Comparison of ENCODE assay signal across 22 cellular contexts in genomic region chr1:207799989-207800648, GRCh38. TPM values are rescaled to one million over a fixed set of nuclear protein-coding genes. Genes with fewer than 3 reads are reported as not detected.
A peak's percentile ranks its signal among the peaks of the same experiment; 100 is the strongest.
DNase-seq lines count a peak whose midpoint lies in the region; ATAC-seq and TF ChIP-seq lines count a peak whose summit lies in the region.
"Had no signal": no experiment of that assay in that cellular context is flagged by ENCODE, and none has a peak within 500 bp of the region (broad histone marks: within the 10 kb centered on the region; RNA-seq: fewer than 3 reads in every experiment).

No MANE protein-coding gene starts in this region.

- TF ChIP-seq EP300 in neural cell (conservative IDR thresholded peaks at IDR 0.05; ENCODE audit: poor library complexity, severe bottlenecking) (no peak), SK-N-SH (IDR thresholded peaks at IDR 0.05; ENCODE audit: borderline replicate concordance in 1 of 2, low read depth in 1 of 2, low read length in 1 of 2) (no peak)

- TF ChIP-seq CTCF in DND-41 (IDR thresholded peaks at IDR 0.05; ENCODE audit: borderline replicate concordance, extremely low read depth, low read length, poor library complexity, severe bottlenecking) (no peak), neural cell (IDR thresholded peaks at IDR 0.05; ENCODE audit: poor library complexity, severe bottlenecking) (no peak), SK-N-SH (IDR thresholded peaks at IDR 0.05) (no peak)
- no peak for TF ChIP-seq CTCF in activated CD8-positive, alpha-beta T cell treated with anti-CD3 and anti-CD28 coated beads for 36 hours (IDR thresholded peaks at IDR 0.05)

- ATAC-seq in DND-41 (ENCODE audit: insufficient read depth, low read depth): 0 out of 3 replicates have a peak, but pooled peaks have one; percentile 30
- ATAC-seq in activated CD8-positive, alpha-beta T cell treated with anti-CD3 and anti-CD28 coated beads for 36 hours: no peak
- ATAC-seq in HG03025 (IDR thresholded peaks at IDR 0.05; ENCODE audit: low FRiP score, unreplicated experiment): no peak
- ATAC-seq in activated T-helper 17 cell treated with anti-CD3 and anti-CD28 coated beads, Interleukin-2, amount 50 U/mL, for 72 hours (replicated peaks): no peak
- ATAC-seq: left ventricle myocardium superior, mucosa of descending colon had no signal

- TF ChIP-seq RAD21 in neural cell (conservative IDR thresholded peaks at IDR 0.05): no peak
- TF ChIP-seq RAD21 in SK-N-SH (IDR thresholded peaks at IDR 0.05; ENCODE audit: low read length): no peak

- H3K4me2 ChIP-seq in BLaER1 treated with 17β-estradiol and CSF1 and Interleukin-3, amounts not matched to agents 10 nM and 100 nM: peak overlapping the region in 10 of 11 experiments; percentile 0 to 64 (median 30); a peak in 16 of 22 replicates
- H3K4me2 ChIP-seq in DND-41 (ENCODE audit: insufficient read depth, low read length) (no peak overlapping the region), neural cell (ENCODE audit: low read length) (no peak overlapping the region), SK-N-SH (no peak overlapping the region)

- H3F3A ChIP-seq in neural cell (ENCODE audit: insufficient read depth, low read length, poor library complexity, severe bottlenecking) (no peaks in the 10 kb centered on the region), SK-N-SH (replicated peaks; ENCODE audit: insufficient read depth) (peaks cover 18% of the 10 kb centered on the region)

- H3K9ac ChIP-seq in BLaER1 treated with 17β-estradiol and CSF1 and Interleukin-3, amounts not matched to agents 10 nM and 100 nM: no peak overlapping the region
- H3K9ac ChIP-seq in DND-41 (ENCODE audit: low read depth, low read length) (no peak overlapping the region), neural cell (ENCODE audit: low read length) (no peak overlapping the region), SK-N-SH (no peak overlapping the region)

- H3K27me3 Mint-ChIP-seq in activated CD8-positive, alpha-beta T cell treated with anti-CD3 and anti-CD28 coated beads for 36 hours: no peaks in the 10 kb centered on the region
- no peaks in the 10 kb centered on the region for H3K27me3 Mint-ChIP-seq in activated T-helper 17 cell treated with anti-CD3 and anti-CD28 coated beads, Interleukin-2, amount 50 U/mL, for 72 hours
- H3K27me3 Mint-ChIP-seq: activated CD4-positive, alpha-beta memory T cell treated with anti-CD3 and anti-CD28 coated beads, Interleukin-2, amount 10 ng/mL, durations not matched to agents 7 days and 5 days; stimulated activated naive CD8-positive, alpha-beta T cell treated with anti-CD3 and anti-CD28 coated beads, Interleukin-15, Interleukin-2, amounts not matched to agents 100 ng/mL and 50 ng/mL, for 24 hours had no signal

- no peaks in the 10 kb centered on the region for H3K9me2 ChIP-seq in neural cell (ENCODE audit: insufficient read depth, low read length)
- H3K9me2 ChIP-seq in SK-N-SH: no peaks in the 10 kb centered on the region

- peak overlapping the region; percentile 33 for H3K27ac Mint-ChIP-seq in activated CD8-positive, alpha-beta T cell treated with anti-CD3 and anti-CD28 coated beads for 36 hours
- H3K27ac Mint-ChIP-seq in activated T-helper 17 cell treated with anti-CD3 and anti-CD28 coated beads, Interleukin-2, amount 50 U/mL, for 72 hours: no peak overlapping the region
- H3K27ac Mint-ChIP-seq: activated T-helper 1 cell treated with anti-CD3 and anti-CD28 coated beads, Interleukin-12 subunit alpha, Interleukin-12 subunit beta, Interleukin-2, Interleukin-4 antibody, amounts not matched to agents 30 ng/mL and 10 ng/mL and 1 ng/mL, durations not matched to agents 14 hours and 24 hours and 36 hours; stimulated activated naive CD8-positive, alpha-beta T cell treated with anti-CD3 and anti-CD28 coated beads, Interleukin-15, Interleukin-2, amounts not matched to agents 100 ng/mL and 50 ng/mL, for 24 hours had no signal

- no peaks in the 10 kb centered on the region for H3K79me2 ChIP-seq in DND-41 (ENCODE audit: insufficient read depth, low read length)
- no peaks in the 10 kb centered on the region for H3K79me2 ChIP-seq in neural cell (replicated peaks; ENCODE audit: insufficient read depth, low read length)
- H3K79me2 ChIP-seq in SK-N-SH (ENCODE audit: insufficient read depth): no peaks in the 10 kb centered on the region

- intact Hi-C loops in activated CD8-positive, alpha-beta T cell treated with anti-CD3 and anti-CD28 coated beads for 36 hours (cut with micrococcal nuclease): no loop called here

- WGBS in SK-N-SH (ENCODE audit: low lambda C conversion rate): 92% methylated on average over 5 of the region's 6 CpGs

- no peak overlapping the region for H2AFZ ChIP-seq in DND-41 (ENCODE audit: low read depth, low read length)
- no peak overlapping the region for H2AFZ ChIP-seq in neural cell (ENCODE audit: low read depth, low read length)
- no peak overlapping the region for H2AFZ ChIP-seq in SK-N-SH (ENCODE audit: low read depth)

- peaks cover 0 to 17% (median 5%) of the 10 kb centered on the region in 11 experiments; a peak in 8 of 22 replicates for H4K20me1 ChIP-seq in BLaER1 treated with 17β-estradiol and CSF1 and Interleukin-3, amounts not matched to agents 10 nM and 100 nM
- peaks cover 31% of the 10 kb centered on the region for H4K20me1 ChIP-seq in DND-41 (ENCODE audit: insufficient read depth, low read length)
- no peaks in the 10 kb centered on the region for H4K20me1 ChIP-seq in neural cell (ENCODE audit: insufficient read depth)
- H4K20me1 ChIP-seq in SK-N-SH (ENCODE audit: insufficient read depth): no peaks in the 10 kb centered on the region

- H3K4me3 ChIP-seq in BLaER1 treated with 17β-estradiol and CSF1 and Interleukin-3, amounts not matched to agents 10 nM and 100 nM: no peak overlapping the region
- H3K4me3 ChIP-seq in DND-41 (ENCODE audit: low read depth in 1 of 2, low read length in 2 of 2) (no peak overlapping the region), neural cell (ENCODE audit: low read length) (no peak overlapping the region), SK-N-SH (ENCODE audit: low read depth in 2 of 2, low read length in 1 of 2) (no peak overlapping the region)
- H3K4me3 ChIP-seq: colonic mucosa, MG63, mucosa of descending colon had no signal

- H3K4me3 Mint-ChIP-seq in activated CD8-positive, alpha-beta T cell treated with anti-CD3 and anti-CD28 coated beads for 36 hours: no peak overlapping the region
- H3K4me3 Mint-ChIP-seq in activated T-helper 17 cell treated with anti-CD3 and anti-CD28 coated beads, Interleukin-2, amount 50 U/mL, for 72 hours: no peak overlapping the region
- H3K4me3 Mint-ChIP-seq: activated CD4-positive, alpha-beta memory T cell treated with anti-CD3 and anti-CD28 coated beads, Interleukin-2, amount 10 ng/mL, durations not matched to agents 7 days and 5 days; activated T-helper 1 cell treated with anti-CD3 and anti-CD28 coated beads, Interleukin-12 subunit alpha, Interleukin-12 subunit beta, Interleukin-2, Interleukin-4 antibody, amounts not matched to agents 30 ng/mL and 10 ng/mL and 1 ng/mL, durations not matched to agents 14 hours and 24 hours and 36 hours; HFFc6; stimulated activated naive CD8-positive, alpha-beta T cell treated with anti-CD3 and anti-CD28 coated beads, Interleukin-15, Interleukin-2, amounts not matched to agents 100 ng/mL and 50 ng/mL, for 24 hours had no signal

- H3K27ac ChIP-seq in BLaER1 treated with 17β-estradiol and CSF1 and Interleukin-3, amounts not matched to agents 10 nM and 100 nM: no peak overlapping the region
- H3K27ac ChIP-seq in DND-41 (ENCODE audit: low read length) (0 out of 2 replicates have a peak overlapping the region, but pooled peaks have one; percentile 8), neural cell (ENCODE audit: low read length) (no peak overlapping the region), SK-N-SH (ENCODE audit: low read depth in 2 of 2, low read length in 1 of 2) (no peak overlapping the region)
- H3K27ac ChIP-seq: brain microvascular endothelial cell, colonic mucosa, HL-60 had no signal

- peaks cover 7 to 56% (median 19%) of the 10 kb centered on the region in 11 experiments; a peak in 18 of 22 replicates for H3K36me3 ChIP-seq in BLaER1 treated with 17β-estradiol and CSF1 and Interleukin-3, amounts not matched to agents 10 nM and 100 nM
- H3K36me3 ChIP-seq in DND-41 (ENCODE audit: insufficient read depth, low read length): peaks cover 63% of the 10 kb centered on the region
- H3K36me3 ChIP-seq in neural cell (ENCODE audit: insufficient read depth, low read length): no peaks in the 10 kb centered on the region
- peaks cover 10 to 37% of the 10 kb centered on the region in 2 experiments for H3K36me3 ChIP-seq in SK-N-SH (replicated peaks in 1 of 2; ENCODE audit: control insufficient read depth in 1 of 2, insufficient read depth in 2 of 2, low read length in 1 of 2)
- H3K36me3 ChIP-seq: brain microvascular endothelial cell, colonic mucosa had no signal

- POLR2A ChIA-PET in activated CD8-positive, alpha-beta T cell treated with anti-CD3 and anti-CD28 coated beads for 36 hours (lab: Charles Lee): interaction anchor here (0.6 to 0.8 kb wide), 2 partner anchors 83 to 230 kb away, joined by 3 to 4 read pairs; no protein-coding TSS in a partner anchor
- POLR2A ChIA-PET in SK-N-SH (lab: Yijun Ruan, JAX): no interaction called here

- CTCF ChIA-PET in activated CD8-positive, alpha-beta T cell treated with anti-CD3 and anti-CD28 coated beads for 36 hours (lab: Charles Lee): interaction anchor here (0.7 to 5.4 kb wide), 6 partner anchors 12 to 85 kb away, joined by 3 to 45 read pairs (median 4); no protein-coding TSS in a partner anchor
- CTCF ChIA-PET in SK-N-SH (lab: Yijun Ruan, JAX): interaction anchor here (0.8 to 2.5 kb wide), 4 partner anchors 11 to 221 kb away, joined by 3 to 8 read pairs (median 4); no protein-coding TSS in a partner anchor

- no peaks in the 10 kb centered on the region for H3K27me3 ChIP-seq in BLaER1 treated with 17β-estradiol and CSF1 and Interleukin-3, amounts not matched to agents 10 nM and 100 nM
- no peaks in the 10 kb centered on the region for H3K27me3 ChIP-seq in DND-41 (ENCODE audit: insufficient read depth, low read length, poor library complexity)
- H3K27me3 ChIP-seq in neural cell (ENCODE audit: insufficient read depth, low read depth, low read length): no peaks in the 10 kb centered on the region
- no peaks in the 10 kb centered on the region for H3K27me3 ChIP-seq in SK-N-SH (ENCODE audit: insufficient read depth)
- H3K27me3 ChIP-seq: brain microvascular endothelial cell, colonic mucosa, MG63 had no signal

- DNase-seq in DND-41: no peak
- no peak for DNase-seq in activated CD8-positive, alpha-beta T cell treated with anti-CD3 and anti-CD28 coated beads for 36 hours
- no peak for DNase-seq in SK-N-SH
- DNase-seq: activated CD4-positive, alpha-beta memory T cell treated with anti-CD3 and anti-CD28 coated beads, Interleukin-2, amount 10 ng/mL, durations not matched to agents 7 days and 5 days; brain microvascular endothelial cell; HFFc6; left ventricle myocardium superior; MG63; mucosa of descending colon; NCI-H1436 treated with DMSO at 0.1 percent for 48 hours; NCI-H524 treated with DMSO at 0.1 percent for 48 hours; small intestine; stimulated activated CD4-positive, alpha-beta T cell treated with anti-CD3 and anti-CD28 coated beads, Interleukin-2, amount 100 ng/mL, for 48 hours; trophoblast cell had no signal

- no peaks in the 10 kb centered on the region for H3K9me3 ChIP-seq in BLaER1 treated with 17β-estradiol and CSF1 and Interleukin-3, amounts not matched to agents 10 nM and 100 nM (replicated peaks in 1 of 11)
- H3K9me3 ChIP-seq in DND-41 (ENCODE audit: insufficient read depth, low read length, severe bottlenecking): no peaks in the 10 kb centered on the region
- no peaks in the 10 kb centered on the region for H3K9me3 ChIP-seq in neural cell (ENCODE audit: low read length)
- H3K9me3 ChIP-seq in SK-N-SH: no peaks in the 10 kb centered on the region
- H3K9me3 ChIP-seq: colonic mucosa, MG63, mucosa of descending colon had no signal

- no peaks in the 10 kb centered on the region for H3K9me3 Mint-ChIP-seq in activated CD8-positive, alpha-beta T cell treated with anti-CD3 and anti-CD28 coated beads for 36 hours
- H3K9me3 Mint-ChIP-seq in activated T-helper 17 cell treated with anti-CD3 and anti-CD28 coated beads, Interleukin-2, amount 50 U/mL, for 72 hours: no peaks in the 10 kb centered on the region
- H3K9me3 Mint-ChIP-seq: activated CD4-positive, alpha-beta memory T cell treated with anti-CD3 and anti-CD28 coated beads, Interleukin-2, amount 10 ng/mL, durations not matched to agents 7 days and 5 days; activated T-helper 1 cell treated with anti-CD3 and anti-CD28 coated beads, Interleukin-12 subunit alpha, Interleukin-12 subunit beta, Interleukin-2, Interleukin-4 antibody, amounts not matched to agents 30 ng/mL and 10 ng/mL and 1 ng/mL, durations not matched to agents 14 hours and 24 hours and 36 hours; HFFc6; stimulated activated naive CD8-positive, alpha-beta T cell treated with anti-CD3 and anti-CD28 coated beads, Interleukin-15, Interleukin-2, amounts not matched to agents 100 ng/mL and 50 ng/mL, for 24 hours had no signal

- H3K36me3 Mint-ChIP-seq in activated CD8-positive, alpha-beta T cell treated with anti-CD3 and anti-CD28 coated beads for 36 hours (ENCODE audit: low read depth): peaks cover 7% of the 10 kb centered on the region
- peaks cover 64% of the 10 kb centered on the region for H3K36me3 Mint-ChIP-seq in activated T-helper 17 cell treated with anti-CD3 and anti-CD28 coated beads, Interleukin-2, amount 50 U/mL, for 72 hours (ENCODE audit: low read depth)

- peaks cover 36% of the 10 kb centered on the region for H3K4me1 Mint-ChIP-seq in activated CD8-positive, alpha-beta T cell treated with anti-CD3 and anti-CD28 coated beads for 36 hours (ENCODE audit: low read depth)
- peaks cover 22% of the 10 kb centered on the region for H3K4me1 Mint-ChIP-seq in activated T-helper 17 cell treated with anti-CD3 and anti-CD28 coated beads, Interleukin-2, amount 50 U/mL, for 72 hours

- peaks cover 13 to 37% (median 19%) of the 10 kb centered on the region in 10 experiments for H3K4me1 ChIP-seq in BLaER1 treated with 17β-estradiol and CSF1 and Interleukin-3, amounts not matched to agents 10 nM and 100 nM
- peaks cover 6% of the 10 kb centered on the region; the same call in 1 of the 2 replicates for H3K4me1 ChIP-seq in DND-41 (ENCODE audit: insufficient read depth, low read length)
- no peaks in the 10 kb centered on the region; a peak in 1 of 4 replicates for H3K4me1 ChIP-seq in SK-N-SH (ENCODE audit: control insufficient read depth in 1 of 2, insufficient read depth in 2 of 2, low read depth in 1 of 2, low read length in 1 of 2)
- H3K4me1 ChIP-seq: colonic mucosa had no signal

RNA-seq across cellular contexts. Expression of gene CD46, which starts 48.3 kb away (rescaled TPM):
- 10 to 100 TPM; 77.7 to 84.3 TPM for total RNA-seq in activated CD8-positive, alpha-beta T cell treated with anti-CD3 and anti-CD28 coated beads for 36 hours
- polyA plus RNA-seq in neural cell (351 and 393 TPM in 2 replicates), SK-N-SH (2012; rRNA removed) (56.0 and 92.5 TPM in 2 replicates)
- 187 and 205 TPM in 2 replicates for polyA minus RNA-seq in neural cell
- 100 to 1,000 TPM in 1 of 2 donors, 10 to 100 TPM in 1; 94.5 to 111 TPM for total RNA-seq in activated T-helper 17 cell treated with anti-CD3 and anti-CD28 coated beads, Interleukin-2, amount 50 U/mL, for 72 hours
- polyA plus RNA-seq in SK-N-SH (2012; cell fraction: cytosol; rRNA removed): 72.8 and 79.0 TPM in 2 replicates
- 74.1 and 204 TPM in 2 replicates for polyA plus RNA-seq in SK-N-SH (2012; cell fraction: nucleus; rRNA removed)

Comparison
In these comparisons a context has a peak if more than half of its experiments do, and no peak if none do; other contexts are left out.
1. H3K4me2 ChIP-seq: peak in BLaER1 treated with 17β-estradiol and CSF1 and Interleukin-3, amounts not matched to agents 10 nM and 100 nM (10 of 11); none in DND-41 (single experiment), neural cell (single experiment) and SK-N-SH (single experiment).